ENCODE assay signal across 11 cellular contexts in the genomic region with DNA sequence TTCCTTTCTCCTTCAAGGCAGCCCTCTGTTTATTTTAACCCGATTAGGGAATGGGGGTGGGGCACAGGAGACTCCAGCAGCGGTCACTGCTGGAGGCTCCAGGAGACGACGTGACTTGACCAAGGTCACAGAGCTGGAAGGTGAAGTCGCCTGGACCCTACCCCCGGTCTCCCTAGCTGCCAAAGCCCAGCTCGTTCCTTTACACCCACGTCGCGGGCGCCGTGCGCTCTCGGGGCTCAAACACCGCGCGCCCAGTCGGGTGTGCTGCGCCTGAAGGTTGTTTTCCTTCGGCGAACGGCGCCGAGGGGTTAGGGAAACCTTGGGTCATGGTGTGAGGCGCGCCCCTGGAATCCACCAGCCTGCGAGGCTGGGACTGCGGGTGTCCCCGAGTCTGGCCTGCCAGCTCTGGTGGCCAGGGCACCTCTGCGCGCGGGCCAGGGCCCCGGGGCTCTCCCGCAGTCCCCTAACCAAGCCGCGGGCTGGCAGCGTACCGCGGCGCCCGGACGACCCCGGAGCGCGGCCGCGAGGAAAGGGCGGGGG. TPM values are rescaled to one million over a fixed set of nuclear protein-coding genes. Genes with fewer than 3 reads are reported as not detected.
DNase-seq lines count a peak whose midpoint lies in the region; ATAC-seq, FAIRE-seq and TF ChIP-seq lines count a peak whose summit lies in the region.
"Had no signal": no experiment of that assay in that cellular context is flagged by ENCODE, and none has a peak within 500 bp of the region (broad histone marks: within the 10 kb centered on the region; RNA-seq: fewer than 3 reads in every experiment).

No MANE protein-coding gene starts in this region.

- peaks cover 8% of the 10 kb centered on the region for H3K4me1 Mint-ChIP-seq in activated naive CD8-positive, alpha-beta T cell treated with anti-CD3 and anti-CD28 coated beads for 36 hours

- peak overlapping the region; percentile 25 for H3K56ac ChIP-seq in mesendoderm (ENCODE audit: low read length)

- H3K36me3 ChIP-seq in mesendoderm (ENCODE audit: control insufficient read depth, insufficient read depth, low read length): no peaks in the 10 kb centered on the region

- no peak for FAIRE-seq in A549 (lab: Jason Lieb, UNC)

- no peak for TF ChIP-seq CTCF in A549 (IDR thresholded peaks at IDR 0.05)

- no peaks in the 10 kb centered on the region for H3K9me3 Mint-ChIP-seq in activated naive CD8-positive, alpha-beta T cell treated with anti-CD3 and anti-CD28 coated beads for 36 hours

- no peak for DNase-seq in A549 (ENCODE audit: low read depth in 1 of 2, low spot score in 1 of 2)
- DNase-seq in activated naive CD8-positive, alpha-beta T cell treated with anti-CD3 and anti-CD28 coated beads for 36 hours: no peak
- DNase-seq in mesendoderm: peak; percentile 47
- no peak for DNase-seq in SIG-M5 (lab: John Stamatoyannopoulos, UW)
- DNase-seq in iPS-NIHi11 (ENCODE audit: low spot score): no peak
- DNase-seq in A172 (ENCODE audit: low spot score): no peak

- no peak overlapping the region for H2BK120ac ChIP-seq in mesendoderm (ENCODE audit: low read depth, low read length)

- peak overlapping the region; percentile 56 for H3K4me3 ChIP-seq in A549
- H3K4me3 ChIP-seq in GM08714 (ENCODE audit: low read length): peak overlapping the region; percentile 13; the same call in 1 of the 2 replicates
- peak overlapping the region; percentile 22 for H3K4me3 ChIP-seq in mesendoderm (ENCODE audit: low read length)

- H4K5ac ChIP-seq in mesendoderm (ENCODE audit: low read length): no peak overlapping the region

- peak overlapping the region in 1 of 2 experiments; percentile 80; a peak in 2 of 6 replicates for H3K27ac ChIP-seq in A549
- H3K27ac ChIP-seq in mesendoderm (ENCODE audit: low read depth, low read length): no peak overlapping the region
- H3K27ac ChIP-seq: KMS-11, RWPE1 had no signal

- TF ChIP-seq POLR2A in A549 (IDR thresholded peaks at IDR 0.05; ENCODE audit: low read length): no peak

- H3K79me1 ChIP-seq in mesendoderm (ENCODE audit: low read length): no peaks in the 10 kb centered on the region

- peaks cover 72% of the 10 kb centered on the region for H3K27me3 Mint-ChIP-seq in activated naive CD8-positive, alpha-beta T cell treated with anti-CD3 and anti-CD28 coated beads for 36 hours

- H4K8ac ChIP-seq in mesendoderm (ENCODE audit: low read depth, low read length): no peak overlapping the region

- no peaks in the 10 kb centered on the region for H3K9me3 ChIP-seq in A549

- H3K79me2 ChIP-seq in mesendoderm (ENCODE audit: control insufficient read depth, insufficient read depth, low read length): no peaks in the 10 kb centered on the region

- H3K27ac Mint-ChIP-seq in activated naive CD8-positive, alpha-beta T cell treated with anti-CD3 and anti-CD28 coated beads for 36 hours: no peak overlapping the region

- peaks cover 17% of the 10 kb centered on the region; the same call in 2 of the 3 replicates for H3K4me1 ChIP-seq in A549
- peaks cover 2% of the 10 kb centered on the region for H3K4me1 ChIP-seq in mesendoderm (ENCODE audit: control insufficient read depth, low read depth, low read length)

- CTCF ChIA-PET in A549 (lab: Yijun Ruan, JAX): interaction anchor here (0.7 to 1.8 kb wide), 3 partner anchors 42 to 152 kb away, joined by 3 to 8 read pairs (median 3); no protein-coding TSS in a partner anchor

- 5% methylated on average over 6 of the region's 48 CpGs for WGBS in A549 (ENCODE audit: missing lambda C conversion rate)
- WGBS in mesendoderm (ENCODE audit: extremely low coverage, insufficient coverage, low lambda C conversion rate): no CpG with 5 or more reads among the region's 48 CpGs

- H2BK15ac ChIP-seq in mesendoderm (replicated peaks; ENCODE audit: low read depth): no peak overlapping the region

- H2AK5ac ChIP-seq in mesendoderm (ENCODE audit: low read length): no peak overlapping the region

- peak in 1 of 2 experiments; percentile 4; a peak in 2 of 6 replicates for ATAC-seq in A549
- ATAC-seq in HG03139 (IDR thresholded peaks at IDR 0.05; ENCODE audit: unreplicated experiment): no peak

- no peak overlapping the region for H3K4ac ChIP-seq in mesendoderm (ENCODE audit: low read depth, low read length)

- peak overlapping the region; percentile 54 for H3K4me3 Mint-ChIP-seq in activated naive CD8-positive, alpha-beta T cell treated with anti-CD3 and anti-CD28 coated beads for 36 hours

- H3K9ac ChIP-seq in mesendoderm (ENCODE audit: low read length): no peak overlapping the region
- H3K9ac ChIP-seq: KMS-11 had no signal

- POLR2A ChIA-PET in A549 (lab: Yijun Ruan, JAX): no interaction called here

- no peaks in the 10 kb centered on the region for H3K36me3 Mint-ChIP-seq in activated naive CD8-positive, alpha-beta T cell treated with anti-CD3 and anti-CD28 coated beads for 36 hours

- TF ChIP-seq EP300 in A549 (IDR thresholded peaks at IDR 0.05): no peak

- no peak for TF ChIP-seq RAD21 in A549 (conservative IDR thresholded peaks at IDR 0.05 in 1 of 2, IDR thresholded peaks at IDR 0.05 in 1 of 2)

- H3K18ac ChIP-seq in mesendoderm (ENCODE audit: low read length): no peak overlapping the region

- no peak overlapping the region for H3K23ac ChIP-seq in mesendoderm (ENCODE audit: low read length)

- peaks cover 30% of the 10 kb centered on the region for H3K27me3 ChIP-seq in mesendoderm (ENCODE audit: insufficient read depth, low read length, poor library complexity)

- H3K4me2 ChIP-seq in A549 (peak overlapping the region; percentile 98), mesendoderm (ENCODE audit: low read length) (peak overlapping the region; percentile 83)
- H3K4me2 ChIP-seq: KMS-11 had no signal

- no peak overlapping the region for H2BK5ac ChIP-seq in mesendoderm (ENCODE audit: low read length)

TF ChIP-seq in A549, 52 proteins besides CTCF, POLR2A, EP300 and RAD21:
- no peak for TF ChIP-seq PHF8 (IDR thresholded peaks at IDR 0.05; ENCODE audit: borderline replicate concordance, low read depth)
- no peak for TF ChIP-seq NPAS2 (CRISPR knock-in tag; IDR thresholded peaks at IDR 0.05; ENCODE audit: borderline replicate concordance)
- TF ChIP-seq CEBPB (IDR thresholded peaks at IDR 0.05): no peak
- no peak for TF ChIP-seq ZFP36 (IDR thresholded peaks at IDR 0.05; ENCODE audit: borderline replicate concordance, partially characterized antibody)

RNA-seq across cellular contexts. Expression of a gene that starts 0.7 kb away (rescaled TPM):
- polyA plus RNA-seq in A549 (2011; rRNA removed) (0.03 TPM in 2 replicates), A549 (2017; fragmentation: RNase III; extraction: RNeasy Plus Mini Kit Qiagen cat#74134 plus additional on column Dnase treatment) (0.07 to 0.17 TPM (median 0.14 TPM) in 3 replicates)
- polyA plus RNA-seq in A549 (2012; cell fraction: cytosol; rRNA removed): 0.01 and 0.05 TPM in 2 replicates
- 0.07 and 0.11 TPM in 2 replicates for polyA plus RNA-seq in A549 (2012; cell fraction: nucleus; rRNA removed)
- 0.10 TPM in 1 of 2 replicates, not detected in the other for polyA minus RNA-seq in A549 (2011; rRNA and poly(A)+ RNA removed)
- total RNA-seq in activated naive CD8-positive, alpha-beta T cell treated with anti-CD3 and anti-CD28 coated beads for 36 hours: not detected
- 0.21 TPM for polyA plus RNA-seq in mesendoderm (2013, experiment 1 of 2)
- 0.17 TPM for polyA plus RNA-seq in mesendoderm (2013, experiment 2 of 2)
- total RNA-seq in A172 (2014; rRNA removed; shearing (Covaris generic)): 2.9 and 3.4 TPM in 2 replicates
- total RNA-seq: G401 had no signal
